In the genomic region with DNA sequence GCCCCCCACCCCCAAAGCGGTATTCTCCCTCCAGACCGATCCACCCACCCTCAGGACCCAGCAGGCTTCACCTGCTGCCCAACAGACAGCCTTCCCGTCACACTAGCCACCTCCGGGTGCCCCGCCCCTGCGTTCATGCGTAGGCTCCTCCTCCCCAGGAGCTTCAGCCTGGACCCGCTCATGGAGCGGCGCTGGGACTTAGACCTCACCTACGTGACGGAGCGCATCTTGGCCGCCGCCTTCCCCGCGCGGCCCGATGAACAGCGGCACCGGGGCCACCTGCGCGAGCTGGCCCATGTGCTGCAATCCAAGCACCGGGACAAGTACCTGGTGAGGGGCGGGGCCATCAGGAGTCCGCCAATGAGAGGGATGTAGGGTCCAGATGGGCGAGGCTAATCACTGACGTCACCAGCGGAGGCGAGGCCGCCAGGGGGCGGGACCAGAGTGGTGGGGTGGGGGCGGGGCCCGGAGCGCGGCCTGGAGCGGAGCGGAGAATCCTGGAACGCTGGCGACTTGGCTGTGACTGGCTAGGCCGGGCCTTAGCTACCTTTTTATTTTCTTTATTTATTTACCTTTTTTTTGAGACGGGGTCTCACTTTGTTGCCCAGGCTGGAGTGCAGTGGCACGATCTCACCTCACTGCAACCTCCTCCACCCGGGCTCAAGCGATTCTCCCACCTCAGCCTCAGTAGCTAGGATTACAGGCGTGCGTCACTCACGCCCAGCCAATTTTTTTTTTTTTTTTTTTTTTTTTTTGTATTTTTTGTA, we compare ENCODE assay signal across 8 cellular contexts. TPM values are rescaled to one million over a fixed set of nuclear protein-coding genes. Genes with fewer than 3 reads are reported as not detected.
DNase-seq lines count a peak whose midpoint lies in the region; ATAC-seq and TF ChIP-seq lines count a peak whose summit lies in the region.

No MANE protein-coding gene starts in this region.

- peak overlapping the region; percentile 100 for H3K27ac ChIP-seq in left ventricle myocardium inferior (replicated peaks)
- H3K27ac ChIP-seq in prostate gland: peak overlapping the region; percentile 99

- no peak for TF ChIP-seq CTCF in GM06990 (IDR thresholded peaks at IDR 0.05; ENCODE audit: insufficient read depth, low read length, poor library complexity, severe bottlenecking)
- TF ChIP-seq CTCF in left ventricle myocardium inferior (IDR thresholded peaks at IDR 0.05; ENCODE audit: borderline replicate concordance): no peak
- peak in 2 of 4 experiments; percentile 9 to 55 for TF ChIP-seq CTCF in prostate gland (IDR thresholded peaks at IDR 0.05)

- no peaks in the 10 kb centered on the region for H3K36me3 ChIP-seq in GM06990 (ENCODE audit: control insufficient read depth, insufficient read depth, low read length)
- peaks cover 56% of the 10 kb centered on the region for H3K36me3 ChIP-seq in left ventricle myocardium inferior
- no peaks in the 10 kb centered on the region for H3K36me3 ChIP-seq in prostate gland

- 6% methylated on average over 40 of the region's 48 CpGs for WGBS in prostate gland

- intact Hi-C loops in left ventricle myocardium inferior (cut with micrococcal nuclease) (no loop called here), prostate gland (cut with DNase I) (loop anchor here (10.0 kb wide), 1 partner anchor 451 kb away; a partner anchor contains a TSS)

- peak; percentile 87 for DNase-seq in GM06990 (ENCODE audit: extremely low read depth, insufficient read length)
- DNase-seq in NCI-H1105 treated with DMSO at 0.1 percent for 48 hours (lab: John Stamatoyannopoulos, UW): peak; percentile 84
- DNase-seq in SW480 (ENCODE audit: low spot score): peak; percentile 97
- peak in 55 of 56 donors; percentile 67 to 98 (median 94) for DNase-seq in amygdala (lab: John Stamatoyannopoulos, UW)
- DNase-seq in left ventricle myocardium inferior: peak; percentile 94
- peak; percentile 98 for DNase-seq in prostate gland (ENCODE audit: low spot score)
- DNase-seq in ureter (ENCODE audit: low spot score): peak; percentile 97

- peak; percentile 92 for ATAC-seq in HG02571 (IDR thresholded peaks at IDR 0.05; ENCODE audit: unreplicated experiment)

- H3K27me3 ChIP-seq in GM06990 (replicated peaks; ENCODE audit: control insufficient read depth, insufficient read depth, low read length): no peaks in the 10 kb centered on the region
- no peaks in the 10 kb centered on the region for H3K27me3 ChIP-seq in left ventricle myocardium inferior (ENCODE audit: low read depth)
- no peaks in the 10 kb centered on the region for H3K27me3 ChIP-seq in prostate gland (replicated peaks; ENCODE audit: insufficient read depth)

- H3K4me3 ChIP-seq in GM06990 (replicated peaks; ENCODE audit: low read depth, low read length) (peak overlapping the region; percentile 72), left ventricle myocardium inferior (peak overlapping the region; percentile 87), prostate gland (peak overlapping the region; percentile 33 to 52)

- peak; percentile 96 for TF ChIP-seq POLR2A in prostate gland (IDR thresholded peaks at IDR 0.05)

- H3K4me1 ChIP-seq in left ventricle myocardium inferior: peaks cover 99% of the 10 kb centered on the region
- H3K4me1 ChIP-seq in prostate gland (replicated peaks): peaks cover 37% of the 10 kb centered on the region

- H3K9me3 ChIP-seq in left ventricle myocardium inferior (replicated peaks) (no peaks in the 10 kb centered on the region), prostate gland (no peaks in the 10 kb centered on the region)

RNA-seq across cellular contexts. Expression of a gene that starts 4.4 kb away (rescaled TPM):
- total RNA-seq in left ventricle myocardium inferior (109 TPM), prostate gland (100 to 1,000 TPM in 1 of 2 donors, 10 to 100 TPM in 1; 66.5 to 180 TPM), ureter (198 TPM)

RNA-seq across cellular contexts. Expression of a gene that starts 24.9 kb away (rescaled TPM):
- total RNA-seq in left ventricle myocardium inferior (49.1 TPM), prostate gland (10 to 100 TPM; 38.7 to 54.4 TPM), ureter (66.6 TPM)

RNA-seq across cellular contexts. Expression of a gene that starts 43.2 kb away (rescaled TPM):
- 53.0 TPM for total RNA-seq in left ventricle myocardium inferior
- total RNA-seq in prostate gland: 100 to 1,000 TPM; 189 to 532 TPM
- 133 TPM for total RNA-seq in ureter

RNA-seq across cellular contexts. Expression of a gene that starts 48.0 kb away (rescaled TPM):
- total RNA-seq in left ventricle myocardium inferior (390 TPM), prostate gland (100 to 1,000 TPM; 419 to 458 TPM), ureter (474 TPM)

RNA-seq across cellular contexts. Expression of a gene that starts 49.0 kb away (rescaled TPM):
- total RNA-seq in left ventricle myocardium inferior: not detected
- total RNA-seq in prostate gland: under 1 TPM; 0.14 to 0.28 TPM
- 0.18 TPM for total RNA-seq in ureter

Comparison
In these comparisons a context has a peak if more than half of its experiments do, and no peak if none do; other contexts are left out.
1. Peak in every context shown above with its lines: DNase-seq, ATAC-seq, H3K4me3 ChIP-seq and H3K27ac ChIP-seq.